8 cellular contexts compared by ENCODE assay signal in the genomic region with DNA sequence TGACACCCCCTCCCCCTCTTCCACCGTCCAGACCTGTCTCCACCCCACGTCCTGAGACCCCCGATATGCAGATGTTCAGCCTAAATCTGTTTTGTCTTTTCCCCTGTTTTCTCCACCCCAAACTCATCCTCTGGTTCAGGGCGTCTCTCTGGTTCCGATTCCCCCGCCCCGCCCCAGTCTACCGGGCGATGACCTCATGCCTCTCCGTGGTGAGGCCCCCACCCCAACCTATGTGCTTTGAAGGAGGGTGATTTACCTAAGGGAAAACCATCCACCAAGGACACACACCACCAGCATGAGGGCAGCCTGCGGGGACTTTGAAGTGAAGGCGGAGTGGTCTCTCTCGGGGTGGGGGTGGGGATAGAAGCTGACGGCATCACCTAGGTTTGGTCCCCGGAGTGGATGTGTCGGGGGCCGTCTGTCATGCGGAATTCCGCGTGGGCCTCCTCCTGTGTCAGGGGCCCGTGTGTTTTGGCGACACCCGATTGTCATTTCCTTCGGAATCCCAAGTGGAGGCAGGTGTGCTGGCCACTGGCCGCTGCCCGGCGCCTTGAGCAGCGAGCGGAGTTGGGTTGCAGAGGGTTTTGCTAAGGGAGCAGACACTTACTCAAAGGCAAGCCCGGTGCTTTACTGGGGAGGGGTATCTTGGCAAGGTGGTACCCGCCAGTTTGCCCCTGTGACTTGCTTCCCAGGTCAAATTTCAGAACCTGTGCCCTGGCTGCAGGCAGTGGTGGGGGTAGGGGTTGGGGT. TPM values are rescaled to one million over a fixed set of nuclear protein-coding genes. Genes with fewer than 3 reads are reported as not detected.
DNase-seq lines count a peak whose midpoint lies in the region; ATAC-seq and TF ChIP-seq lines count a peak whose summit lies in the region.

No MANE protein-coding gene starts in this region.

- peak overlapping the region; percentile 86 to 91 (median 88) for H3K4me3 Mint-ChIP-seq in immature natural killer cell

- ATAC-seq in HG02798 (IDR thresholded peaks at IDR 0.05; ENCODE audit: poor library complexity, unreplicated experiment) = no peak

- no peak for TF ChIP-seq POLR2A in NB4 (IDR thresholded peaks at IDR 0.05; ENCODE audit: extremely low read depth, insufficient read length)

- H3K4me3 ChIP-seq in AG10803 (ENCODE audit: low read length) (peak overlapping the region; percentile 81), NB4 (ENCODE audit: low read depth, low read length) (peak overlapping the region; percentile 62), adipocyte (ENCODE audit: low read length) (peak overlapping the region; percentile 85)

- H3K36me3 Mint-ChIP-seq in immature natural killer cell = peaks cover 0 to 7% (median 0%) of the 10 kb centered on the region in 3 donors

- H3K4me1 ChIP-seq in adipocyte (ENCODE audit: control insufficient read depth, insufficient read depth, low read length) = peaks cover 10% of the 10 kb centered on the region

- H3K9me3 ChIP-seq in adipocyte (ENCODE audit: control insufficient read depth, low read length) = no peaks in the 10 kb centered on the region

- no peaks in the 10 kb centered on the region for H3K9me3 Mint-ChIP-seq in immature natural killer cell

- H3K9ac ChIP-seq in adipocyte (ENCODE audit: low read length) = peak overlapping the region; percentile 89

- H3K27ac Mint-ChIP-seq in immature natural killer cell = peak overlapping the region in 5 of 6 donors; percentile 86 to 94 (median 92)

- no peaks in the 10 kb centered on the region for H3K36me3 ChIP-seq in adipocyte (ENCODE audit: control insufficient read depth, insufficient read depth, low read length, severe bottlenecking)

- DNase-seq in AG10803 (ENCODE audit: low read depth) = no peak
- DNase-seq in NB4 (ENCODE audit: low read depth) = no peak
- peak; percentile 54 for DNase-seq in adipocyte (ENCODE audit: low read depth)
- no peak for DNase-seq in immature natural killer cell
- DNase-seq in stimulated activated CD4-positive, alpha-beta T cell treated with anti-CD3 and anti-CD28 coated beads, Interleukin-2, amount 100 ng/mL, for 4 hours (ENCODE audit: low read depth) = peak; percentile 29
- DNase-seq in NCI-H526 treated with DMSO at 0.1 percent for 48 hours (lab: John Stamatoyannopoulos, UW) = no peak
- DNase-seq in cortex of kidney (lab: John Stamatoyannopoulos, UW) = no peak

- TF ChIP-seq CTCF in AG10803 (conservative IDR thresholded peaks at IDR 0.05; ENCODE audit: low read length) (no peak), NB4 (IDR thresholded peaks at IDR 0.05; ENCODE audit: low read depth, low read length) (no peak)

- H3K27me3 ChIP-seq in adipocyte (replicated peaks; ENCODE audit: control insufficient read depth, insufficient read depth, low read length) = no peaks in the 10 kb centered on the region

- H3K4me1 Mint-ChIP-seq in immature natural killer cell = peaks cover 41 to 50% of the 10 kb centered on the region in 2 donors

- H3K27me3 Mint-ChIP-seq in immature natural killer cell (ENCODE audit: low read depth in 3 of 3) = peaks cover 11 to 22% (median 15%) of the 10 kb centered on the region in 3 donors

RNA-seq across cellular contexts. Expression of gene FZR1, which starts 1.4 kb away (rescaled TPM):
- polyA plus RNA-seq in immature natural killer cell = 10 to 100 TPM in 1 of 3 donors, 1 to 10 TPM in 2; 6.8 to 14.2 (median 9.7) TPM

RNA-seq across cellular contexts. Expression of gene DOHH, which starts 7.1 kb away (rescaled TPM):
- polyA plus RNA-seq in immature natural killer cell = 10 to 100 TPM in 1 of 3 donors, 1 to 10 TPM in 2; 6.8 to 18.4 (median 9.1) TPM

RNA-seq across cellular contexts. Expression of gene SMIM44, which starts 24.3 kb away (rescaled TPM):
- polyA plus RNA-seq in immature natural killer cell = not detected

RNA-seq across cellular contexts. Expression of gene SMIM24, which starts 27.2 kb away (rescaled TPM):
- polyA plus RNA-seq in immature natural killer cell = 1 to 10 TPM in 2 of 3 donors, not detected in 1; 1.5 to 2.1 TPM

RNA-seq across cellular contexts. Expression of gene TEKTIP1, which starts 31.4 kb away (rescaled TPM):
- not detected for polyA plus RNA-seq in immature natural killer cell

Comparison
In these comparisons a context has a peak if more than half of its experiments do, and no peak if none do; other contexts are left out.
1. DNase-seq: peak in adipocyte (single experiment) and stimulated activated CD4-positive, alpha-beta T cell treated with anti-CD3 and anti-CD28 coated beads, Interleukin-2, amount 100 ng/mL, for 4 hours (single experiment); none in AG10803 (single experiment), NB4 (single experiment), immature natural killer cell (0 of 3), NCI-H526 treated with DMSO at 0.1 percent for 48 hours (single experiment) and cortex of kidney (single experiment).
2. Peak in every context shown above with its lines, with median percentiles within 50 percentile points of each other: H3K4me3 ChIP-seq.